ENCODE assay signal across 9 cellular contexts in the genomic region with DNA sequence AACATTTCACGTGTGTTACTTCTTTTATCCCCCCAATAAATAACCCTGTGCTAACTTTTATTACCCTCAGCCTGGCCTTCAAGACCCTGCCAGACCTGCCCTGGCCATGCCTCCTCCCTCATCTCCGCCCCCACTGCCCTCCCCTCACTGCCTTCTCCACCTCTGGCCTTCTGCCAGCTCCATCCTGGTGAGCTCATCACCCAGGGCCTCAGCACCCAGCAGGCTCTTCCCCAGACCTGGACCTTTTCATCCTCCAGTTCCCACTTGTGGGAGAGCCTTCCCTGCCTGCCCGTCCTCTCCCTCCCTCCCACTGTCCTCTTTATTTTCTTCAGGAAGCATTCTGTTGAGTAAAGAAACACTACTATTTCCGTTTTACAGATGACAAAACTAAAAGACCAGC.
A peak's percentile ranks its signal among the peaks of the same experiment; 100 is the strongest.
DNase-seq lines count a peak whose midpoint lies in the region; ATAC-seq and TF ChIP-seq lines count a peak whose summit lies in the region.
"Had no signal": no experiment of that assay in that cellular context is flagged by ENCODE, and none has a peak within 500 bp of the region (broad histone marks: within the 10 kb centered on the region; RNA-seq: fewer than 3 reads in every experiment).

No MANE protein-coding gene starts in this region.

- no peaks in the 10 kb centered on the region for H3K9me2 ChIP-seq in MM.1S (replicated peaks; ENCODE audit: insufficient read depth, low read length)

- H3K36me3 ChIP-seq in heart right ventricle, result peaks cover 0 to 72% (median 18%) of the 10 kb centered on the region in 9 donors
- peaks cover 0 to 24% of the 10 kb centered on the region in 2 donors for H3K36me3 ChIP-seq in vagina
- H3K36me3 ChIP-seq in MM.1S (replicated peaks; ENCODE audit: insufficient read depth, low read length), result no peaks in the 10 kb centered on the region; the same call in none of the 2 replicates

- H4K20me1 ChIP-seq in MM.1S (ENCODE audit: insufficient read depth, low read length), result no peaks in the 10 kb centered on the region

- H3K4me3 ChIP-seq in heart right ventricle, result no peak overlapping the region
- no peak overlapping the region for H3K4me3 ChIP-seq in vagina
- no peak overlapping the region for H3K4me3 ChIP-seq in MM.1S (ENCODE audit: low read length)

- H3K9me3 ChIP-seq in heart right ventricle (no peaks in the 10 kb centered on the region), vagina (no peaks in the 10 kb centered on the region), MM.1S (replicated peaks; ENCODE audit: insufficient read depth, low read length) (no peaks in the 10 kb centered on the region)

- no peak overlapping the region for H3K4me2 ChIP-seq in MM.1S (ENCODE audit: low read depth, low read length)

- H3K27ac Mint-ChIP-seq in activated naive CD8-positive, alpha-beta T cell, result peak overlapping the region; percentile 64

- no peaks in the 10 kb centered on the region for H3F3A ChIP-seq in MM.1S (ENCODE audit: insufficient read depth, low read length)

- H3K4me3 Mint-ChIP-seq in activated naive CD8-positive, alpha-beta T cell, result no peak overlapping the region

- H3K36me3 Mint-ChIP-seq in activated naive CD8-positive, alpha-beta T cell, result peaks cover 5% of the 10 kb centered on the region

- no peaks in the 10 kb centered on the region for H3K27me3 Mint-ChIP-seq in activated naive CD8-positive, alpha-beta T cell

- peaks cover 30% of the 10 kb centered on the region for H3K4me1 Mint-ChIP-seq in activated naive CD8-positive, alpha-beta T cell (ENCODE audit: low read depth)

- WGBS in heart right ventricle, 2 donors, result 53 to 75% methylated on average over 4 of the region's 4 CpGs

- peaks cover 12 to 51% (median 35%) of the 10 kb centered on the region in 9 donors for H3K4me1 ChIP-seq in heart right ventricle
- peaks cover 62% of the 10 kb centered on the region for H3K4me1 ChIP-seq in vagina
- no peaks in the 10 kb centered on the region for H3K4me1 ChIP-seq in MM.1S (ENCODE audit: low read length)

- intact Hi-C loops in heart right ventricle (cut with DNase I), result loop anchor here in 2 of 10 donors (10.0 kb wide), 2 partner anchors 201 to 271 kb away; no protein-coding TSS in a partner anchor
- intact Hi-C loops in cardiac septum (cut with DNase I), result no loop called here
- intact Hi-C loops in vagina (cut with DNase I), result no loop called here

- no peak for TF ChIP-seq CTCF in heart right ventricle (IDR thresholded peaks at IDR 0.05)
- TF ChIP-seq CTCF in vagina (IDR thresholded peaks at IDR 0.05), result no peak
- no peak for TF ChIP-seq CTCF in MM.1S (IDR thresholded peaks at IDR 0.05; ENCODE audit: low read length)

- DNase-seq in heart right ventricle (peak in 1 of 2 donors; percentile 60), cardiac septum (ENCODE audit: low spot score) (no peak), iris pigment epithelial cell (ENCODE audit: low read depth) (peak; percentile 48), vagina (ENCODE audit: extremely low spot score in 2 of 2) (no peak), MM.1S (no peak), NAMALWA (ENCODE audit: low spot score) (no peak)
- DNase-seq: activated CD4-positive, alpha-beta T cell treated with anti-CD3 and anti-CD28 coated beads for 4 hours had no signal

- no peak overlapping the region for H3K9ac ChIP-seq in MM.1S (ENCODE audit: low read length)

- H3K79me2 ChIP-seq in MM.1S (ENCODE audit: low read length), result peaks cover 25% of the 10 kb centered on the region

- H2AFZ ChIP-seq in MM.1S (ENCODE audit: low read length), result no peak overlapping the region

- H3K27ac ChIP-seq in heart right ventricle, result peak overlapping the region in 3 of 10 donors; percentile 12 to 17 (median 16)
- peak overlapping the region; percentile 80 for H3K27ac ChIP-seq in vagina
- H3K27ac ChIP-seq in MM.1S (ENCODE audit: low read length), result no peak overlapping the region

- no peaks in the 10 kb centered on the region for H3K9me3 Mint-ChIP-seq in activated naive CD8-positive, alpha-beta T cell (ENCODE audit: low read depth)

- ATAC-seq in heart right ventricle, result peak in 6 of 8 donors; percentile 39 to 76 (median 59)
- ATAC-seq in HG03571 (IDR thresholded peaks at IDR 0.05; ENCODE audit: unreplicated experiment), result no peak

- no peaks in the 10 kb centered on the region for H3K27me3 ChIP-seq in heart right ventricle
- H3K27me3 ChIP-seq in vagina, result no peaks in the 10 kb centered on the region
- no peaks in the 10 kb centered on the region for H3K27me3 ChIP-seq in MM.1S (replicated peaks; ENCODE audit: insufficient read depth, low read length)

- TF ChIP-seq POLR2A in vagina (IDR thresholded peaks at IDR 0.05), result no peak
